ENCODE assay signal across 13 cellular contexts in the genomic region with DNA sequence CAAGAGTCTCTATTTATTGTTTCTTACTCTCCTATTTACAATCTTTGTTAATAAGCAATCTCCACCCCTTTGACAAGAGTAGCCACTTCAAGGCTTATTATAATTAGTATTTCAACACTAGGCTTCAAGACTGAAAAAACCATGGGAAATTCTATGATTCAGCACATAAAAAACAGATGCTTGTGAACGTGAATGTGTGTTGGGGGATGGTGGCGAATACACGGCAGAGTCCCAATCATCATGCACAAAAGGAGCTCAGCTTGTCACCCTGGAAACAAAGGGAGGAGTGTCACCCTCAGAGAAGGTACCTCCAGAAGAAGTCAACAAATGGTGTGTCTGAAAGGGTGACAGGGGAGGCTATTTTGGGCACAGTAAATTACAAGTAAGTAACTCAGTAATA.
DNase-seq lines count a peak whose midpoint lies in the region; ATAC-seq and TF ChIP-seq lines count a peak whose summit lies in the region.
"Had no signal": no experiment of that assay in that cellular context is flagged by ENCODE, and none has a peak within 500 bp of the region (broad histone marks: within the 10 kb centered on the region; RNA-seq: fewer than 3 reads in every experiment).

No MANE protein-coding gene starts in this region.

- no peak overlapping the region for H3K4ac ChIP-seq in H9 (ENCODE audit: low read depth, low read length)

- DNase-seq in AG20443 (ENCODE audit: low spot score) = peak; percentile 74
- DNase-seq in H9 = no peak
- DNase-seq in NCI-H774 (lab: John Stamatoyannopoulos, UW) = peak; percentile 42
- DNase-seq in iPS-NIHi11 (ENCODE audit: low spot score) = peak; percentile 26
- DNase-seq in CD1c-positive myeloid dendritic cell (ENCODE audit: extremely low spot score) = no peak
- DNase-seq in SHP77 treated with DMSO at 0.1 percent for 48 hours (lab: John Stamatoyannopoulos, UW) = no peak
- DNase-seq: activated gamma-delta T cell treated with Interleukin-2 at 50 U/mL for 16 hours, DND-41, testis had no signal

- ATAC-seq in GM21529 (IDR thresholded peaks at IDR 0.05; ENCODE audit: unreplicated experiment) (no peak), GM18909 (IDR thresholded peaks at IDR 0.05; ENCODE audit: poor library complexity, unreplicated experiment) (no peak)

- no peaks in the 10 kb centered on the region for H3K27me3 Mint-ChIP-seq in H9 (ENCODE audit: low read depth)
- H3K27me3 Mint-ChIP-seq: progenitor cell of endocrine pancreas had no signal

- peaks cover 0 to 17% (median 16%) of the 10 kb centered on the region in 3 experiments; a peak in 5 of 7 replicates for H3K36me3 Mint-ChIP-seq in H9 (ENCODE audit: insufficient read depth in 1 of 3, low read depth in 3 of 3)

- no peaks in the 10 kb centered on the region for H4K20me1 ChIP-seq in H9 (ENCODE audit: control insufficient read depth, insufficient read depth, insufficient read length)
- H4K20me1 ChIP-seq: BLaER1 had no signal

- no peaks in the 10 kb centered on the region for H3K27me3 ChIP-seq in H9 (ENCODE audit: insufficient read depth, low read length)
- H3K27me3 ChIP-seq: BLaER1, testis had no signal

- no peak overlapping the region for H3K56ac ChIP-seq in H9 (ENCODE audit: insufficient read length, low read depth, low read length)

- peak overlapping the region in 2 of 3 experiments; percentile 53 to 65; a peak in 2 of 7 replicates for H3K27ac Mint-ChIP-seq in H9
- H3K27ac Mint-ChIP-seq: progenitor cell of endocrine pancreas had no signal

- H3K9me3 Mint-ChIP-seq in H9 = no peaks in the 10 kb centered on the region

- peaks cover 21 to 27% of the 10 kb centered on the region in 2 experiments for H3K4me1 Mint-ChIP-seq in H9

- no peak overlapping the region for H3K23ac ChIP-seq in H9 (ENCODE audit: insufficient read length, low read depth, low read length)

- H2BK5ac ChIP-seq in H9 (ENCODE audit: insufficient read length, low read length) = no peak overlapping the region

- no peak overlapping the region for H4K91ac ChIP-seq in H9 (ENCODE audit: insufficient read length, low read depth, low read length)

- no peak overlapping the region for H3K27ac ChIP-seq in H9 (ENCODE audit: insufficient read length, low read depth, low read length)
- H3K27ac ChIP-seq: BLaER1 had no signal

- no peak overlapping the region for H4K5ac ChIP-seq in H9 (ENCODE audit: insufficient read length, low read depth, low read length)

- H3K14ac ChIP-seq in H9 (ENCODE audit: insufficient read depth, low read length) = no peak overlapping the region

- H3T11ph ChIP-seq in H9 (ENCODE audit: low read length) = no peak overlapping the region

- H3K9me3 ChIP-seq in H9 (ENCODE audit: control insufficient read depth, low read depth, low read length) = no peaks in the 10 kb centered on the region
- H3K9me3 ChIP-seq: BLaER1, testis had no signal

- no CpG with 5 or more reads among the region's 3 CpGs for WGBS in H9 (ENCODE audit: extremely low coverage, insufficient read length, low lambda C conversion rate)

- no peak overlapping the region for H3K4me3 Mint-ChIP-seq in H9

- H3K9ac ChIP-seq in H9 (ENCODE audit: extremely low read depth, insufficient read length, low read length) = no peak overlapping the region
- H3K9ac ChIP-seq: BLaER1 had no signal

- no peak overlapping the region for H4K8ac ChIP-seq in H9 (replicated peaks; ENCODE audit: insufficient read length, low read depth, low read length)

- no peak overlapping the region for H2BK120ac ChIP-seq in H9 (ENCODE audit: low read depth, low read length, poor library complexity, severe bottlenecking)

- no peak overlapping the region for H2BK20ac ChIP-seq in H9 (ENCODE audit: low read depth, low read length, poor library complexity, severe bottlenecking)

- H3K4me2 ChIP-seq in H9 (ENCODE audit: insufficient read depth, insufficient read length, low read length) = no peak overlapping the region
- H3K4me2 ChIP-seq: BLaER1 had no signal

- TF ChIP-seq CTCF in H9 (conservative IDR thresholded peaks at IDR 0.05) = no peak

- H2AFZ ChIP-seq in H9 (ENCODE audit: low read length) = no peak overlapping the region

- no peaks in the 10 kb centered on the region for H3K79me2 ChIP-seq in H9 (ENCODE audit: insufficient read depth, low read length)

- no peak overlapping the region for H2AK5ac ChIP-seq in H9 (ENCODE audit: insufficient read length, low read length)

- H2BK15ac ChIP-seq in H9 (ENCODE audit: low read depth, low read length) = no peak overlapping the region

- H3K79me1 ChIP-seq in H9 (ENCODE audit: insufficient read depth, low read depth, low read length, poor library complexity, severe bottlenecking) = no peaks in the 10 kb centered on the region

- no peak overlapping the region for H2BK12ac ChIP-seq in H9 (ENCODE audit: insufficient read length, low read depth, low read length)

- H3K18ac ChIP-seq in H9 (ENCODE audit: insufficient read length, low read depth, low read length) = no peak overlapping the region

- H3K4me1 ChIP-seq in H9 (ENCODE audit: insufficient read depth, low read length) = peaks cover 2% of the 10 kb centered on the region; the same call in 1 of the 2 replicates
- H3K4me1 ChIP-seq: BLaER1 had no signal

- H3K23me2 ChIP-seq in H9 (ENCODE audit: insufficient read length, low read depth, low read length, poor library complexity, severe bottlenecking) = no peaks in the 10 kb centered on the region

Comparison
In these comparisons a context has a peak if more than half of its experiments do, and no peak if none do; other contexts are left out.
1. DNase-seq: peak in AG20443 (single experiment), NCI-H774 (single experiment) and iPS-NIHi11 (single experiment); none in H9 (single experiment), CD1c-positive myeloid dendritic cell (single experiment) and SHP77 treated with DMSO at 0.1 percent for 48 hours (single experiment).